Comparison of ENCODE assay signal across 13 cellular contexts in genomic region chr3:45090855-45091254, GRCh38. TPM values are rescaled to one million over a fixed set of nuclear protein-coding genes. Genes with fewer than 3 reads are reported as not detected.
DNase-seq lines count a peak whose midpoint lies in the region; ATAC-seq and TF ChIP-seq lines count a peak whose summit lies in the region.
"Had no signal": no experiment of that assay in that cellular context is flagged by ENCODE, and none has a peak within 500 bp of the region (broad histone marks: within the 10 kb centered on the region; RNA-seq: fewer than 3 reads in every experiment).

No MANE protein-coding gene starts in this region.

- peaks cover 67% of the 10 kb centered on the region for H3K79me2 ChIP-seq in mammary epithelial cell (ENCODE audit: insufficient read depth, low read length)

- H3K27ac ChIP-seq in mammary epithelial cell (ENCODE audit: insufficient read depth, low read depth, low read length) (no peak overlapping the region), RWPE1 (peak overlapping the region; percentile 96), epithelial cell of prostate (peak overlapping the region; percentile 91)
- H3K27ac ChIP-seq: 22Rv1 had no signal

- BruUV-seq in MCF 10A (replicated peaks; lab: Mats Ljungman, UMichigan) (no TSS peak), mammary epithelial cell (replicated peaks; lab: Mats Ljungman, UMichigan) (no TSS peak)

- no peak overlapping the region for H3K4me3 ChIP-seq in mammary epithelial cell (replicated peaks in 1 of 3; ENCODE audit: insufficient read depth in 1 of 3, low read depth in 2 of 3, low read length in 3 of 3)

- peaks cover 65% of the 10 kb centered on the region for H3K36me3 ChIP-seq in mammary epithelial cell (ENCODE audit: insufficient read depth, low read length)

- DNase-seq in MCF 10A (ENCODE audit: unreplicated experiment) (no peak), mammary epithelial cell (no peak), RWPE1 (ENCODE audit: low spot score) (no peak), epithelial cell of prostate (ENCODE audit: low read depth, low spot score) (no peak), left cardiac atrium (no peak), GM13977 (ENCODE audit: low spot score) (no peak)
- no peak for DNase-seq in activated CD4-positive, alpha-beta T cell treated with anti-CD3 and anti-CD28 coated beads, Interleukin-2, amount 50 U/mL, for 1 hour
- DNase-seq in activated CD4-positive, alpha-beta memory T cell treated with anti-CD3 and anti-CD28 coated beads, Interleukin-2, amount 10 ng/mL, durations not matched to agents 7 days and 5 days, result no peak
- DNase-seq: DMS53, HCEC 1CT, KBM-7 had no signal

- intact Hi-C loops in MCF 10A (cut with micrococcal nuclease) (loop anchor here (5.0 kb wide), 2 partner anchors 56 to 121 kb away; partner anchors contain the start of gene CDCP1), mammary epithelial cell (cut with micrococcal nuclease) (no loop called here), left cardiac atrium (cut with DNase I) (no loop called here)

- H4K20me1 ChIP-seq in mammary epithelial cell (ENCODE audit: insufficient read depth, low read length), result no peaks in the 10 kb centered on the region

- CTCF ChIA-PET in MCF 10A (lab: Yijun Ruan, JAX) (interaction anchor here (1.1 to 3.3 kb wide), 4 partner anchors 9 to 120 kb away, joined by 4 to 27 read pairs (median 8); no protein-coding TSS in a partner anchor), mammary epithelial cell (lab: Charles Lee; ENCODE audit: low non-redundant PET) (no interaction called here), RWPE1 (lab: Yijun Ruan, JAX) (interaction anchor here (0.6 to 1.7 kb wide), 2 partner anchors 120 to 1206 kb away, joined by 5 to 8 read pairs; no protein-coding TSS in a partner anchor)
- CTCF ChIA-PET in activated CD4-positive, alpha-beta memory T cell treated with anti-CD3 and anti-CD28 coated beads, Interleukin-2, amount 10 ng/mL, durations not matched to agents 7 days and 5 days (lab: Charles Lee), result no interaction called here

- H3K4me3 Mint-ChIP-seq in MCF 10A (ENCODE audit: unreplicated experiment), result no peak overlapping the region
- no peak overlapping the region for H3K4me3 Mint-ChIP-seq in activated CD4-positive, alpha-beta memory T cell treated with anti-CD3 and anti-CD28 coated beads, Interleukin-2, amount 10 ng/mL, durations not matched to agents 7 days and 5 days
- H3K4me3 Mint-ChIP-seq: CD14-positive monocyte had no signal

- dilution Hi-C loops in mammary epithelial cell (cut with HindIII; ENCODE audit: low sequenced_read_pairs), result no loop called here

- no peak overlapping the region for H3K4me2 ChIP-seq in mammary epithelial cell (ENCODE audit: insufficient read depth, low read depth, low read length)

- H3K4me1 Mint-ChIP-seq in MCF 10A (ENCODE audit: insufficient read depth, unreplicated experiment), result peaks cover 15% of the 10 kb centered on the region
- peaks cover 8% of the 10 kb centered on the region for H3K4me1 Mint-ChIP-seq in activated CD4-positive, alpha-beta memory T cell treated with anti-CD3 and anti-CD28 coated beads, Interleukin-2, amount 10 ng/mL, durations not matched to agents 7 days and 5 days

- no peaks in the 10 kb centered on the region for H3K9me3 Mint-ChIP-seq in MCF 10A (ENCODE audit: unreplicated experiment)
- no peaks in the 10 kb centered on the region for H3K9me3 Mint-ChIP-seq in activated CD4-positive, alpha-beta memory T cell treated with anti-CD3 and anti-CD28 coated beads, Interleukin-2, amount 10 ng/mL, durations not matched to agents 7 days and 5 days

- POLR2A ChIA-PET in MCF 10A (lab: Yijun Ruan, JAX), result interaction anchor here (0.6 to 2.0 kb wide), 3 partner anchors 9 to 55 kb away, joined by 4 to 11 read pairs (median 7); partner anchors contain the start of gene CDCP1
- POLR2A ChIA-PET in RWPE1 (lab: Yijun Ruan, JAX; ENCODE audit: low non-redundant PET), result no interaction called here
- POLR2A ChIA-PET in activated CD4-positive, alpha-beta memory T cell treated with anti-CD3 and anti-CD28 coated beads, Interleukin-2, amount 10 ng/mL, durations not matched to agents 7 days and 5 days (lab: Charles Lee), result no interaction called here

- H3K27ac Mint-ChIP-seq in MCF 10A (ENCODE audit: low read depth, unreplicated experiment), result peak overlapping the region; percentile 87
- no peak overlapping the region for H3K27ac Mint-ChIP-seq in activated CD4-positive, alpha-beta memory T cell treated with anti-CD3 and anti-CD28 coated beads, Interleukin-2, amount 10 ng/mL, durations not matched to agents 7 days and 5 days
- H3K27ac Mint-ChIP-seq: CD14-positive monocyte had no signal

- peaks cover 3% of the 10 kb centered on the region for H3K9me3 ChIP-seq in mammary epithelial cell (replicated peaks; ENCODE audit: insufficient read depth, low read length)

- H3K27me3 Mint-ChIP-seq in MCF 10A (ENCODE audit: insufficient read depth, unreplicated experiment), result no peaks in the 10 kb centered on the region
- peaks cover 35% of the 10 kb centered on the region for H3K27me3 Mint-ChIP-seq in activated CD4-positive, alpha-beta memory T cell treated with anti-CD3 and anti-CD28 coated beads, Interleukin-2, amount 10 ng/mL, durations not matched to agents 7 days and 5 days

- H3K4me1 ChIP-seq in mammary epithelial cell (ENCODE audit: insufficient read depth, low read length), result peaks cover 24% of the 10 kb centered on the region

- H3K9ac ChIP-seq in mammary epithelial cell (ENCODE audit: insufficient read depth, low read length), result no peak overlapping the region

- 100% methylated on average over 3 of the region's 4 CpGs for WGBS in mammary epithelial cell (ENCODE audit: low coverage, missing lambda C conversion rate)

- H3K36me3 Mint-ChIP-seq in MCF 10A (ENCODE audit: insufficient read depth, unreplicated experiment), result peaks cover 88% of the 10 kb centered on the region
- peaks cover 4% of the 10 kb centered on the region for H3K36me3 Mint-ChIP-seq in activated CD4-positive, alpha-beta memory T cell treated with anti-CD3 and anti-CD28 coated beads, Interleukin-2, amount 10 ng/mL, durations not matched to agents 7 days and 5 days (ENCODE audit: low read depth)

- TF ChIP-seq CTCF in MCF 10A (IDR thresholded peaks at IDR 0.05; ENCODE audit: unreplicated experiment), result no peak
- no peak for TF ChIP-seq CTCF in mammary epithelial cell (conservative IDR thresholded peaks at IDR 0.05 in 1 of 2, IDR thresholded peaks at IDR 0.05 in 1 of 2; ENCODE audit: extremely low read depth in 1 of 2, insufficient read depth in 1 of 2, low read depth in 1 of 2, low read length in 2 of 2)
- no peak for TF ChIP-seq CTCF in RWPE1 (conservative IDR thresholded peaks at IDR 0.05; ENCODE audit: low read depth)
- no peak for TF ChIP-seq CTCF in GM13977 (IDR thresholded peaks at IDR 0.05; ENCODE audit: extremely low read depth, insufficient read depth, missing control alignments)

- H3K27me3 ChIP-seq in mammary epithelial cell (ENCODE audit: insufficient read depth, low read length), result no peaks in the 10 kb centered on the region

- in situ Hi-C loops in mammary epithelial cell (cut with MboI; ENCODE audit: low sequenced_read_pairs in 2 of 2), result no loop called here
- in situ Hi-C loops in GM13977 (cut with MboI; ENCODE audit: low pct_unique_long_range_greater_than_20kb, low sequenced_read_pairs, unreplicated experiment), result no loop called here

- no peak overlapping the region for H2AFZ ChIP-seq in mammary epithelial cell (ENCODE audit: low read depth, low read length)

- ATAC-seq in left cardiac atrium, result no peak

RNA-seq across cellular contexts. Expression of gene CDCP1, which starts 55.3 kb away (rescaled TPM):
- total RNA-seq in MCF 10A (2022) (180 and 208 TPM in 2 replicates), mammary epithelial cell (100 to 1,000 TPM; 126 to 271 TPM), left cardiac atrium (1 to 10 TPM in 1 of 2 donors, under 1 TPM in 1; 0.74 to 1.3 TPM)
- 138 TPM for polyA plus RNA-seq in mammary epithelial cell
- 432 TPM for polyA minus RNA-seq in mammary epithelial cell
- total RNA-seq in activated CD4-positive, alpha-beta memory T cell treated with anti-CD3 and anti-CD28 coated beads, Interleukin-2, amount 10 ng/mL, durations not matched to agents 7 days and 5 days, result 1 to 10 TPM; 1.9 to 2.2 TPM

Comparison
In these comparisons a context has a peak if more than half of its experiments do, and no peak if none do; other contexts are left out.
1. CTCF ChIA-PET loops: an anchor here in MCF 10A (1.1 to 3.3 kb wide) and RWPE1 (0.6 to 1.7 kb wide); none called in mammary epithelial cell and activated CD4-positive, alpha-beta memory T cell treated with anti-CD3 and anti-CD28 coated beads, Interleukin-2, amount 10 ng/mL, durations not matched to agents 7 days and 5 days.
2. RNA of gene CDCP1, which starts 55.3 kb away (total RNA-seq): 126 to 271 TPM in mammary epithelial cell and 180 to 208 TPM in MCF 10A; 1.9 to 2.2 TPM in activated CD4-positive, alpha-beta memory T cell treated with anti-CD3 and anti-CD28 coated beads, Interleukin-2, amount 10 ng/mL, durations not matched to agents 7 days and 5 days and 0.74 to 1.3 TPM in left cardiac atrium; every median in the first group is over 10 times any median in the second.